Comparison of ENCODE assay signal across 7 cellular contexts in genomic region chr7:43658718-43659548, GRCh38.
DNase-seq lines count a peak whose midpoint lies in the region; ATAC-seq and TF ChIP-seq lines count a peak whose summit lies in the region.

No MANE protein-coding gene starts in this region.

- no peaks in the 10 kb centered on the region for H3K36me3 ChIP-seq in adipocyte (ENCODE audit: control insufficient read depth, insufficient read depth, low read length, severe bottlenecking)

- H3K9me3 ChIP-seq in adipocyte (ENCODE audit: control insufficient read depth, low read length): no peaks in the 10 kb centered on the region

- H3K36me3 Mint-ChIP-seq in nephron progenitor cell (ENCODE audit: low read depth): peaks cover 72% of the 10 kb centered on the region

- no peaks in the 10 kb centered on the region for H3K27me3 ChIP-seq in adipocyte (replicated peaks; ENCODE audit: control insufficient read depth, insufficient read depth, low read length)

- peaks cover 17% of the 10 kb centered on the region for H3K9me3 Mint-ChIP-seq in nephron progenitor cell

- H3K9ac ChIP-seq in adipocyte (ENCODE audit: low read length): peak overlapping the region; percentile 61

- peak overlapping the region; percentile 42 for H3K4me3 ChIP-seq in adipocyte (ENCODE audit: low read length)

- no peaks in the 10 kb centered on the region for H3K4me1 Mint-ChIP-seq in nephron progenitor cell

- peaks cover 25% of the 10 kb centered on the region for H3K4me1 ChIP-seq in adipocyte (ENCODE audit: control insufficient read depth, insufficient read depth, low read length)

- H3K4me3 Mint-ChIP-seq in nephron progenitor cell: no peak overlapping the region

- DNase-seq in adipocyte (ENCODE audit: low read depth) (peak; percentile 78), nephron progenitor cell (no peak), NCI-H1694 treated with DMSO at 0.1 percent for 48 hours (lab: John Stamatoyannopoulos, UW) (no peak), NCI-H345 (lab: John Stamatoyannopoulos, UW) (no peak), NOMO-1 treated with DMSO at 0.1 percent for 48 hours (lab: John Stamatoyannopoulos, UW; ENCODE audit: unreplicated experiment) (no peak)

- H3K27ac Mint-ChIP-seq in nephron progenitor cell: peak overlapping the region; percentile 49

- peak; percentile 73 for ATAC-seq in GM18868 (IDR thresholded peaks at IDR 0.05; ENCODE audit: unreplicated experiment)
- ATAC-seq in HG03432 (IDR thresholded peaks at IDR 0.05; ENCODE audit: unreplicated experiment): peak; percentile 79

- TF ChIP-seq CTCF in nephron progenitor cell (IDR thresholded peaks at IDR 0.05): no peak

- H3K27me3 Mint-ChIP-seq in nephron progenitor cell (ENCODE audit: low read depth, poor library complexity): no peaks in the 10 kb centered on the region
